ENCODE assay signal across 8 cellular contexts in the genomic region with DNA sequence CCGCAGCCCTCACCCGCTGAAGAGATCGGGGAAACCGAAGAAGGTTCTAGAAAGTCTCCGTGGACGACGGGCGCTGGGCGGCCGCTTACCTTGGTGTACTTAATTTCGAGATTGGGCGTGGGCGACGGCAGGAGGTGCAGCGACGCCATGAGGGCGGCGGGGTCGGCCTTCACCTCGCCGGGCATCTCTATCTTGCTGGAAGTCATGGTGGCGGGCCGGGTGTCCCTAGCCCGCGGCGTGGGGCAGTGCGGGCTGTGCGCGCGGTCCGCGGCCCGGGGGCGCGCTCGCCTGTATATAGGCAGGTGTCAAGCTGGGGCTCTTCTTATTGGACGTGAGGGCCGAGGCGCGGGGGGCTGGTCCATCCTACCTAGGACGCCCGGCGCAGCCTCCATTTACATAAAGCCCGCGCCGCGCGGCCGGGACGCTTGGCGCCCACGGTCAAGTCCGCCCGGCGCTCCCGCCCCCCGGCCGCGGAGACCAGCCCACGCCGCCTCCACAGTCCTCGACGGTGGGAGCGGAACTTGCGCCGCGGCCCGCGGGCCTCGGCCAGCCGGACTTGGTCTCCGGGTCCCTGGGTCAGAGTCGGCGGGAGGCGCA. TPM values are rescaled to one million over a fixed set of nuclear protein-coding genes. Genes with fewer than 3 reads are reported as not detected.
A peak's percentile ranks its signal among the peaks of the same experiment; 100 is the strongest.
DNase-seq lines count a peak whose midpoint lies in the region; ATAC-seq and TF ChIP-seq lines count a peak whose summit lies in the region.

Gene ALDH1A2 (minus strand): TSS at position 267 of the 597 bp plus-strand sequence. CDS start 61 bp downstream, at position 206.

- ATAC-seq in Right ventricle myocardium superior (ENCODE audit: poor library complexity) (peak; percentile 63), HG02588 (IDR thresholded peaks at IDR 0.05; ENCODE audit: unreplicated experiment) (no peak)

- POLR2A ChIA-PET in GM10248 (lab: Yijun Ruan, JAX): no interaction called here

- peak within 1 kb of the TSS; percentile 48 for H3K4me3 Mint-ChIP-seq in osteocyte (ENCODE audit: unreplicated experiment)

- TF ChIP-seq CTCF in GM10248 (IDR thresholded peaks at IDR 0.05; ENCODE audit: control extremely low read depth, extremely low read depth, low read depth, missing control alignments) (no peak), osteocyte (IDR thresholded peaks at IDR 0.05) (no peak)

- H3K9me3 Mint-ChIP-seq in osteocyte (ENCODE audit: unreplicated experiment): peaks cover 5% of the 10 kb centered on the region

- peaks cover 70% of the 10 kb centered on the region for H3K27me3 Mint-ChIP-seq in osteocyte (ENCODE audit: unreplicated experiment)

- peak; percentile 10 for DNase-seq in GM10248 (ENCODE audit: extremely low spot score)
- peak; percentile 55 for DNase-seq in activated CD8-positive, alpha-beta memory T cell treated with anti-CD3 and anti-CD28 coated beads, Interleukin-2, amount 50 U/mL, for 48 hours
- peak; percentile 67 for DNase-seq in Right ventricle myocardium superior
- no peak for DNase-seq in osteocyte (ENCODE audit: extremely low spot score, unreplicated experiment)
- no peak for DNase-seq in medulla oblongata (ENCODE audit: extremely low spot score)
- DNase-seq in NCI-H526 treated with DMSO at 0.1 percent for 48 hours (lab: John Stamatoyannopoulos, UW): no peak
- DNase-seq in cerebellar cortex (ENCODE audit: low spot score): no peak

- peaks cover 3% of the 10 kb centered on the region for H3K4me1 Mint-ChIP-seq in osteocyte (ENCODE audit: unreplicated experiment)

- CTCF ChIA-PET in GM10248 (lab: Yijun Ruan, JAX): interaction anchor here (1.0 to 6.7 kb wide), 8 partner anchors 12 to 500 kb away, joined by 3 to 39 read pairs (median 4); no protein-coding TSS in a partner anchor

- intact Hi-C loops in Right ventricle myocardium superior (cut with DNase I): loop anchor here (5.0 kb wide), 2 partner anchors 198 to 313 kb away; no protein-coding TSS in a partner anchor

- H3K27ac Mint-ChIP-seq in osteocyte (ENCODE audit: unreplicated experiment): no peak within 1 kb of the TSS

- no peaks in the 10 kb centered on the region for H3K36me3 Mint-ChIP-seq in osteocyte (ENCODE audit: unreplicated experiment)

RNA-seq across cellular contexts. Expression of gene ALDH1A2, which starts in this region (rescaled TPM):
- 9.7 TPM for total RNA-seq in Right ventricle myocardium superior
- total RNA-seq in osteocyte: 0.48 and 0.78 TPM in 2 replicates

Comparison
In these comparisons a context has a peak if more than half of its experiments do, and no peak if none do; other contexts are left out.
1. DNase-seq: peak in GM10248 (single experiment), activated CD8-positive, alpha-beta memory T cell treated with anti-CD3 and anti-CD28 coated beads, Interleukin-2, amount 50 U/mL, for 48 hours (single experiment) and Right ventricle myocardium superior (single experiment); none in osteocyte (single experiment), medulla oblongata (single experiment), NCI-H526 treated with DMSO at 0.1 percent for 48 hours (single experiment) and cerebellar cortex (single experiment).